14 cellular contexts compared by ENCODE assay signal in the genomic region with DNA sequence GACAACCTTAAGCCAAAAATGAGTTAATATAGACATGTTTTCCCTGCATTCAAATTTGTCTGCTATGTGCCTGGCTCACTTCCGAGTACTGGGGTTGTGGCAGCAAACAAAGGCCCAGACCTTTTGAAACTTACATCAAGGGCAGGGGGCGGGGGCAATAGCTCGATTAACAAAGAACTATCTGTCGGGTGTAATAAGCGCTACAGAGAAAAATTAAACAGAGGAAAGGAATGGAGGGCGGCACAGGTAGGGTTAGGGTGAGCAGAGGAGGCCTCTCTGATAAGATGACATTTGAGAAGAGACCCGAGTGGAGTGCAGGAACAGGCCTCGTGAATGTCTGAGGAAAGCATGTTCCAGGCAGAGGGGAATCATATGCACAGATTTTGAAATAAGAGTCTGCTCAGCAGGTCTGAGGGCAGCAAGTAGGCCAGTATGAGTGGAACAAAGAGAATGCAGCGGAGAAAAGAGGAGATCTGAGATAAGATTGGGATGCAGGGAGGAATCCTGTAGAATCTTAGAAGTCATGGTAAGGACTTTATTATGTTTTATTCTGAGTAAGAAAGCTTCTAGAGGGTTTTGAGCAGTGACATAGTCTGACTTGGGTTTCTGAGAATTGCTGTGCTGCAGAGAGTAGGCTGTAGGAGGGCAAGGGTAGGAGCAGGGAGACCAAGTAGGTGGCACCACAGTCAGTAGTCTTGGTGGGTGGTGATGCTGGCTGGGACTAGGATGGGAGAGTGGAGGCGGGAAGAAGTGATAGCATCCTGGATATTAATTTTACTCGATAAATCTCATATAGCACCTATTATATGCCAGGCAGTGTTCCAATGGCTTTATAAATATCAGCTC. TPM values are rescaled to one million over a fixed set of nuclear protein-coding genes. Genes with fewer than 3 reads are reported as not detected.
A peak's percentile ranks its signal among the peaks of the same experiment; 100 is the strongest.
DNase-seq lines count a peak whose midpoint lies in the region; ATAC-seq and TF ChIP-seq lines count a peak whose summit lies in the region.
"Had no signal": no experiment of that assay in that cellular context is flagged by ENCODE, and none has a peak within 500 bp of the region (broad histone marks: within the 10 kb centered on the region; RNA-seq: fewer than 3 reads in every experiment).

No MANE protein-coding gene starts in this region.

- H3K27me3 ChIP-seq in PC-3 (ENCODE audit: low read length) = no peaks in the 10 kb centered on the region

- intact Hi-C loops in activated CD4-positive, alpha-beta memory T cell treated with anti-CD3 and anti-CD28 coated beads for 36 hours (cut with micrococcal nuclease) = no loop called here
- intact Hi-C loops in PC-3 (cut with micrococcal nuclease) = no loop called here

- H3K27me3 Mint-ChIP-seq in activated CD4-positive, alpha-beta memory T cell treated with anti-CD3 and anti-CD28 coated beads for 36 hours = no peaks in the 10 kb centered on the region
- no peaks in the 10 kb centered on the region for H3K27me3 Mint-ChIP-seq in activated CD4-positive, alpha-beta memory T cell treated with anti-CD3 and anti-CD28 coated beads, Interleukin-2, amount 10 ng/mL, durations not matched to agents 7 days and 5 days

- no peak overlapping the region for H3K4me3 Mint-ChIP-seq in activated CD4-positive, alpha-beta memory T cell treated with anti-CD3 and anti-CD28 coated beads for 36 hours
- no peak overlapping the region for H3K4me3 Mint-ChIP-seq in activated CD4-positive, alpha-beta memory T cell treated with anti-CD3 and anti-CD28 coated beads, Interleukin-2, amount 10 ng/mL, durations not matched to agents 7 days and 5 days
- H3K4me3 Mint-ChIP-seq: dendritic cell treated with granulocyte-macrophage colony-stimulating factor and Interleukin-4, amounts not matched to agents 40 ng/mL and 50 ng/mL, for 4 days had no signal

- peak overlapping the region; percentile 74 for H3K27ac Mint-ChIP-seq in activated CD4-positive, alpha-beta memory T cell treated with anti-CD3 and anti-CD28 coated beads for 36 hours
- no peak overlapping the region for H3K27ac Mint-ChIP-seq in activated CD4-positive, alpha-beta memory T cell treated with anti-CD3 and anti-CD28 coated beads, Interleukin-2, amount 10 ng/mL, durations not matched to agents 7 days and 5 days
- H3K27ac Mint-ChIP-seq: dendritic cell treated with granulocyte-macrophage colony-stimulating factor and Interleukin-4, amounts not matched to agents 40 ng/mL and 50 ng/mL, for 4 days had no signal

- H3K4me1 ChIP-seq in PC-3 (ENCODE audit: insufficient read depth, low read length) = no peaks in the 10 kb centered on the region
- H3K4me1 ChIP-seq: A549, heart right ventricle, SJSA1 had no signal

- H2AFZ ChIP-seq in PC-3 (ENCODE audit: low read length) = no peak overlapping the region

- H4K20me1 ChIP-seq in PC-3 (ENCODE audit: low read length) = no peaks in the 10 kb centered on the region

- no peaks in the 10 kb centered on the region for H3K79me2 ChIP-seq in PC-3 (ENCODE audit: low read length)

- H3F3A ChIP-seq in PC-3 (ENCODE audit: low read length, unreplicated experiment) = no peaks in the 10 kb centered on the region

- CTCF ChIA-PET in activated CD4-positive, alpha-beta memory T cell treated with anti-CD3 and anti-CD28 coated beads for 36 hours (lab: Charles Lee) = no interaction called here
- CTCF ChIA-PET in activated CD4-positive, alpha-beta memory T cell treated with anti-CD3 and anti-CD28 coated beads, Interleukin-2, amount 10 ng/mL, durations not matched to agents 7 days and 5 days (lab: Charles Lee) = no interaction called here
- CTCF ChIA-PET in PC-3 (lab: Charles Lee) = no interaction called here

- H3K9ac ChIP-seq in PC-3 (ENCODE audit: low read length) = no peak overlapping the region

- H3K9me2 ChIP-seq in PC-3 (replicated peaks; ENCODE audit: low read length) = no peaks in the 10 kb centered on the region

- H3K4me3 ChIP-seq in PC-3 (ENCODE audit: low read length) = no peak overlapping the region
- H3K4me3 ChIP-seq: A549, heart right ventricle, mucosa of descending colon, SJSA1 had no signal

- BruUV-seq in PC-3 (replicated peaks; lab: Mats Ljungman, UMichigan) = no TSS peak

- H3K36me3 Mint-ChIP-seq in activated CD4-positive, alpha-beta memory T cell treated with anti-CD3 and anti-CD28 coated beads for 36 hours = peaks cover 42% of the 10 kb centered on the region
- H3K36me3 Mint-ChIP-seq in activated CD4-positive, alpha-beta memory T cell treated with anti-CD3 and anti-CD28 coated beads, Interleukin-2, amount 10 ng/mL, durations not matched to agents 7 days and 5 days (ENCODE audit: low read depth) = peaks cover 8% of the 10 kb centered on the region

- no peak overlapping the region for H3K4me2 ChIP-seq in PC-3 (ENCODE audit: low read length)
- H3K4me2 ChIP-seq: A549 had no signal

- H3K4me1 Mint-ChIP-seq in activated CD4-positive, alpha-beta memory T cell treated with anti-CD3 and anti-CD28 coated beads for 36 hours (ENCODE audit: low read depth) = peaks cover 32% of the 10 kb centered on the region
- H3K4me1 Mint-ChIP-seq in activated CD4-positive, alpha-beta memory T cell treated with anti-CD3 and anti-CD28 coated beads, Interleukin-2, amount 10 ng/mL, durations not matched to agents 7 days and 5 days = peaks cover 4% of the 10 kb centered on the region

- no peak overlapping the region for H3K27ac ChIP-seq in PC-3 (ENCODE audit: low read length)
- H3K27ac ChIP-seq: A549, heart right ventricle, SJSA1 had no signal

- no peaks in the 10 kb centered on the region for H3K36me3 ChIP-seq in PC-3 (ENCODE audit: low read depth, low read length)
- H3K36me3 ChIP-seq: heart right ventricle, SJSA1 had no signal

- TF ChIP-seq CTCF in PC-3 (conservative IDR thresholded peaks at IDR 0.05; ENCODE audit: low read depth, low read length) = no peak

- no peaks in the 10 kb centered on the region for H3K9me3 Mint-ChIP-seq in activated CD4-positive, alpha-beta memory T cell treated with anti-CD3 and anti-CD28 coated beads for 36 hours
- peaks cover 2% of the 10 kb centered on the region for H3K9me3 Mint-ChIP-seq in activated CD4-positive, alpha-beta memory T cell treated with anti-CD3 and anti-CD28 coated beads, Interleukin-2, amount 10 ng/mL, durations not matched to agents 7 days and 5 days
- H3K9me3 Mint-ChIP-seq: dendritic cell treated with granulocyte-macrophage colony-stimulating factor and Interleukin-4, amounts not matched to agents 40 ng/mL and 50 ng/mL, for 4 days had no signal

- peak; percentile 44 for DNase-seq in activated CD4-positive, alpha-beta memory T cell treated with anti-CD3 and anti-CD28 coated beads for 36 hours
- no peak for DNase-seq in activated CD4-positive, alpha-beta memory T cell treated with anti-CD3 and anti-CD28 coated beads, Interleukin-2, amount 10 ng/mL, durations not matched to agents 7 days and 5 days
- DNase-seq in activated T-cell treated with anti-CD3 and anti-CD28 coated beads for 4 hours = peak; percentile 7
- peak; percentile 6 for DNase-seq in stimulated activated CD4-positive, alpha-beta T cell treated with anti-CD3 and anti-CD28 coated beads, Interleukin-2, amount 100 ng/mL, for 4 hours (ENCODE audit: low read depth)
- no peak for DNase-seq in DMS153 treated with DMSO at 0.1 percent for 48 hours (lab: John Stamatoyannopoulos, UW; ENCODE audit: unreplicated experiment)
- DNase-seq in PC-3 = no peak
- DNase-seq: heart right ventricle, Kasumi-1, mucosa of descending colon had no signal

- H3K9me3 ChIP-seq in PC-3 (ENCODE audit: low read length) = no peaks in the 10 kb centered on the region
- H3K9me3 ChIP-seq: A549, mucosa of descending colon, SJSA1 had no signal

- peak; percentile 7 for ATAC-seq in esophagus mucosa
- no peak for ATAC-seq in PC-3
- no peak for ATAC-seq in HG03108 (IDR thresholded peaks at IDR 0.05; ENCODE audit: unreplicated experiment)
- ATAC-seq: A549, heart right ventricle, mucosa of descending colon had no signal

- POLR2A ChIA-PET in activated CD4-positive, alpha-beta memory T cell treated with anti-CD3 and anti-CD28 coated beads for 36 hours (lab: Charles Lee) = interaction anchor here (0.7 kb wide), 1 partner anchor 132 kb away, joined by 3 read pairs; no protein-coding TSS in a partner anchor
- POLR2A ChIA-PET in activated CD4-positive, alpha-beta memory T cell treated with anti-CD3 and anti-CD28 coated beads, Interleukin-2, amount 10 ng/mL, durations not matched to agents 7 days and 5 days (lab: Charles Lee) = no interaction called here
- POLR2A ChIA-PET in PC-3 (lab: Charles Lee; ENCODE audit: unreplicated experiment) = interaction anchor here (0.7 kb wide), 1 partner anchor 54 kb away, joined by 7 read pairs; no protein-coding TSS in a partner anchor

RNA-seq across cellular contexts. Expression of gene BICDL1, which starts 52.6 kb away (rescaled TPM):
- 100 to 1,000 TPM; 143 to 155 TPM for total RNA-seq in activated CD4-positive, alpha-beta memory T cell treated with anti-CD3 and anti-CD28 coated beads for 36 hours
- 10 to 100 TPM; 44.6 to 44.7 TPM for total RNA-seq in activated CD4-positive, alpha-beta memory T cell treated with anti-CD3 and anti-CD28 coated beads, Interleukin-2, amount 10 ng/mL, durations not matched to agents 7 days and 5 days
- total RNA-seq in esophagus mucosa (32.6 TPM), PC-3 (2014; rRNA removed) (3.6 and 5.8 TPM in 2 replicates)
- total RNA-seq: SJSA1 had no signal

Comparison
In these comparisons a context has a peak if more than half of its experiments do, and no peak if none do; other contexts are left out.
1. DNase-seq: peak in activated CD4-positive, alpha-beta memory T cell treated with anti-CD3 and anti-CD28 coated beads for 36 hours (single experiment), activated T-cell treated with anti-CD3 and anti-CD28 coated beads for 4 hours (single experiment) and stimulated activated CD4-positive, alpha-beta T cell treated with anti-CD3 and anti-CD28 coated beads, Interleukin-2, amount 100 ng/mL, for 4 hours (single experiment); none in activated CD4-positive, alpha-beta memory T cell treated with anti-CD3 and anti-CD28 coated beads, Interleukin-2, amount 10 ng/mL, durations not matched to agents 7 days and 5 days (single experiment), DMS153 treated with DMSO at 0.1 percent for 48 hours (single experiment) and PC-3 (single experiment).